8 cellular contexts compared by ENCODE assay signal in the genomic region with DNA sequence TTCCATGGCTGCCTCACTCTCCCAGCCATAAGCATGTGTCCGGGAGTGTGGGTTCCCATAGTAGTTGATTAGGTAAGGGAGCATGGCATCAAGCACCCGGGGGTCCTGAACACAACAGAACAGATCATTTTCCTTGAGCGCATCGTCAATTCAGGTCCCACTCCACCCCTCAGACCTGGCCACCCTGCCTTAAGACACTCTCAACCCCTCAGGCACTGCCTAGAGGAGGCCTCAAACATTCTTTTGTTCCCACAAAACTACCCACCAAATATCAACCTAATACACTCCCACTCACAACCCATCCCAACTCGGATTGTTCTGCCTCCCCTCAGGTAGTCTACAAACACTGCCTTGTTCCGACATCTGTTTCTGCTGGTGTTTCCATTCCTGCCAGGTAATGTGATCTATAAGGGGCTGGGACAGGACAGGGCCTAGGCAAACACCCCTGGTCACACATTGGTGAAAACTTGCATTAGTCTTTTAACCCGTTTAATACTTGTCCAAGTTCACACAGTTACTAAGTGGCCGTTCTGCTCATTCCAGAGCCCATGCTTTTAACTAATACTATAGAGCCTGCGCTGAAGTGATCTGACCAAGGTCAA. TPM values are rescaled to one million over a fixed set of nuclear protein-coding genes. Genes with fewer than 3 reads are reported as not detected.
DNase-seq lines count a peak whose midpoint lies in the region; ATAC-seq and TF ChIP-seq lines count a peak whose summit lies in the region.

No MANE protein-coding gene starts in this region.

- H3K27me3 Mint-ChIP-seq in chondrocyte (ENCODE audit: low read depth): no peaks in the 10 kb centered on the region
- no peaks in the 10 kb centered on the region for H3K27me3 Mint-ChIP-seq in naive thymus-derived CD4-positive, alpha-beta T cell

- H3K27ac ChIP-seq in naive thymus-derived CD4-positive, alpha-beta T cell (ENCODE audit: low read depth, low read length): peak overlapping the region; percentile 87

- peaks cover 12% of the 10 kb centered on the region for H3K36me3 Mint-ChIP-seq in chondrocyte (ENCODE audit: low read depth)
- H3K36me3 Mint-ChIP-seq in naive thymus-derived CD4-positive, alpha-beta T cell: peaks cover 5 to 20% (median 11%) of the 10 kb centered on the region in 5 donors

- POLR2A ChIA-PET in naive thymus-derived CD4-positive, alpha-beta T cell (lab: Charles Lee): interaction anchor here (0.6 kb wide), 2 partner anchors 8 to 44 kb away, joined by 3 to 4 read pairs; partner anchors contain the start of gene RBM39

- peak overlapping the region; percentile 97 for H3K4me3 Mint-ChIP-seq in chondrocyte (ENCODE audit: unreplicated experiment)
- peak overlapping the region; percentile 90 to 99 (median 98) for H3K4me3 Mint-ChIP-seq in naive thymus-derived CD4-positive, alpha-beta T cell

- peaks cover 4 to 45% (median 9%) of the 10 kb centered on the region in 3 experiments for H3K36me3 ChIP-seq in naive thymus-derived CD4-positive, alpha-beta T cell (ENCODE audit: control insufficient read depth in 2 of 3, insufficient read depth in 3 of 3, low read length in 3 of 3)

- H3K4me1 ChIP-seq in naive thymus-derived CD4-positive, alpha-beta T cell (ENCODE audit: control insufficient read depth in 2 of 2, insufficient read depth in 2 of 2, low read length in 2 of 2): peaks cover 13 to 16% of the 10 kb centered on the region in 2 donors

- peak overlapping the region; percentile 94 for H3K4me3 ChIP-seq in AG10803 (ENCODE audit: low read length)
- H3K4me3 ChIP-seq in Jurkat, Clone E6-1 (ENCODE audit: low read length): peak overlapping the region; percentile 95
- peak overlapping the region; percentile 89 for H3K4me3 ChIP-seq in naive thymus-derived CD4-positive, alpha-beta T cell (ENCODE audit: low read length)

- intact Hi-C loops in naive thymus-derived CD4-positive, alpha-beta T cell (cut with micrococcal nuclease): loop anchor here (1.0 to 2.0 kb wide), 3 partner anchors 33 to 234 kb away; partner anchors contain the start of genes PHF20 (in 2 of the 2), CPNE1 (in 1 of the 2) and RBM12 (in 1 of the 2)

- no peaks in the 10 kb centered on the region for H3K27me3 ChIP-seq in naive thymus-derived CD4-positive, alpha-beta T cell (ENCODE audit: control insufficient read depth in 2 of 2, insufficient read depth in 2 of 2, low read length in 2 of 2)

- TF ChIP-seq CTCF in AG10803 (conservative IDR thresholded peaks at IDR 0.05; ENCODE audit: low read length) (no peak), chondrocyte (IDR thresholded peaks at IDR 0.05) (no peak)

- H3K9me3 Mint-ChIP-seq in chondrocyte (ENCODE audit: low read depth): no peaks in the 10 kb centered on the region
- peaks cover 0 to 16% (median 0%) of the 10 kb centered on the region in 11 donors for H3K9me3 Mint-ChIP-seq in naive thymus-derived CD4-positive, alpha-beta T cell

- no peaks in the 10 kb centered on the region for H3K9me3 ChIP-seq in naive thymus-derived CD4-positive, alpha-beta T cell (ENCODE audit: control insufficient read depth in 2 of 3, low read length in 3 of 3)

- peak overlapping the region; percentile 92 for H3K27ac Mint-ChIP-seq in chondrocyte (ENCODE audit: unreplicated experiment)
- H3K27ac Mint-ChIP-seq in naive thymus-derived CD4-positive, alpha-beta T cell: peak overlapping the region; percentile 61 to 97 (median 94)

- DNase-seq in AG10803 (ENCODE audit: low read depth) (no peak), chondrocyte (ENCODE audit: low spot score) (no peak), SIG-M5 (lab: John Stamatoyannopoulos, UW) (no peak)
- no peak for DNase-seq in Jurkat, Clone E6-1 (ENCODE audit: low read depth, low spot score)
- no peak for DNase-seq in naive thymus-derived CD4-positive, alpha-beta T cell

- peaks cover 39% of the 10 kb centered on the region for H3K4me1 Mint-ChIP-seq in chondrocyte (ENCODE audit: low read depth)
- H3K4me1 Mint-ChIP-seq in naive thymus-derived CD4-positive, alpha-beta T cell: peaks cover 16 to 54% (median 44%) of the 10 kb centered on the region in 7 donors

- no peak for ATAC-seq in naive thymus-derived CD4-positive, alpha-beta T cell
- ATAC-seq in GM19351 (IDR thresholded peaks at IDR 0.05; ENCODE audit: unreplicated experiment): no peak
- ATAC-seq in GM18870 (IDR thresholded peaks at IDR 0.05; ENCODE audit: unreplicated experiment): no peak
- ATAC-seq in GM21360 (IDR thresholded peaks at IDR 0.05; ENCODE audit: unreplicated experiment): no peak

- CTCF ChIA-PET in naive thymus-derived CD4-positive, alpha-beta T cell (lab: Charles Lee): no interaction called here

RNA-seq across cellular contexts. Expression of gene NFS1, which starts 1.4 kb away (rescaled TPM):
- polyA plus RNA-seq in Jurkat, Clone E6-1 (2012; ENCODE audit: insufficient read depth, insufficient read length): 47.9 TPM
- 26.8 to 29.3 TPM (median 27.8 TPM) in 3 replicates for total RNA-seq in chondrocyte
- 10 to 100 TPM; 18.2 to 41.1 (median 35.0) TPM for total RNA-seq in naive thymus-derived CD4-positive, alpha-beta T cell
- 10 to 100 TPM in 1 of 2 donors, 1 to 10 TPM in 1; 9.7 to 27.7 TPM for polyA plus RNA-seq in naive thymus-derived CD4-positive, alpha-beta T cell

RNA-seq across cellular contexts. Expression of gene ROMO1, which starts 1.4 kb away (rescaled TPM):
- 347 TPM for polyA plus RNA-seq in Jurkat, Clone E6-1 (2012; ENCODE audit: insufficient read depth, insufficient read length)
- 123 to 128 TPM (median 128 TPM) in 3 replicates for total RNA-seq in chondrocyte
- 10 to 100 TPM; 33.2 to 85.5 (median 38.5) TPM for total RNA-seq in naive thymus-derived CD4-positive, alpha-beta T cell
- 100 to 1,000 TPM; 269 to 293 TPM for polyA plus RNA-seq in naive thymus-derived CD4-positive, alpha-beta T cell

RNA-seq across cellular contexts. Expression of gene CPNE1, which starts 33.1 kb away (rescaled TPM):
- 87.7 TPM for polyA plus RNA-seq in Jurkat, Clone E6-1 (2012; ENCODE audit: insufficient read depth, insufficient read length)
- 127 to 142 TPM (median 142 TPM) in 3 replicates for total RNA-seq in chondrocyte
- 100 to 1,000 TPM; 250 to 378 (median 305) TPM for total RNA-seq in naive thymus-derived CD4-positive, alpha-beta T cell
- polyA plus RNA-seq in naive thymus-derived CD4-positive, alpha-beta T cell: 100 to 1,000 TPM; 277 to 360 TPM

RNA-seq across cellular contexts. Expression of gene RBM12, which starts 33.1 kb away (rescaled TPM):
- polyA plus RNA-seq in Jurkat, Clone E6-1 (2012; ENCODE audit: insufficient read depth, insufficient read length): 99.2 TPM
- total RNA-seq in chondrocyte: 59.0 to 66.5 TPM (median 63.8 TPM) in 3 replicates
- total RNA-seq in naive thymus-derived CD4-positive, alpha-beta T cell: 100 to 1,000 TPM in 4 of 5 experiments, 10 to 100 TPM in 1; 98.2 to 122 (median 114) TPM
- polyA plus RNA-seq in naive thymus-derived CD4-positive, alpha-beta T cell: 10 to 100 TPM; 48.9 to 50.8 TPM

RNA-seq across cellular contexts. Expression of gene RBM39, which starts 44.3 kb away (rescaled TPM):
- polyA plus RNA-seq in Jurkat, Clone E6-1 (2012; ENCODE audit: insufficient read depth, insufficient read length): 273 TPM
- total RNA-seq in chondrocyte: 217 to 277 TPM (median 238 TPM) in 3 replicates
- total RNA-seq in naive thymus-derived CD4-positive, alpha-beta T cell: 1,000 to 10,000 TPM in 2 of 5 experiments, 100 to 1,000 TPM in 3; 372 to 1,041 (median 699) TPM
- polyA plus RNA-seq in naive thymus-derived CD4-positive, alpha-beta T cell: 100 to 1,000 TPM; 100 to 152 TPM
